ENCODE assay signal across 7 cellular contexts in genomic region chr10:133357293-133358151, GRCh38. TPM values are rescaled to one million over a fixed set of nuclear protein-coding genes. Genes with fewer than 3 reads are reported as not detected.
DNase-seq lines count a peak whose midpoint lies in the region; ATAC-seq, FAIRE-seq and TF ChIP-seq lines count a peak whose summit lies in the region.

A gene with protein sequence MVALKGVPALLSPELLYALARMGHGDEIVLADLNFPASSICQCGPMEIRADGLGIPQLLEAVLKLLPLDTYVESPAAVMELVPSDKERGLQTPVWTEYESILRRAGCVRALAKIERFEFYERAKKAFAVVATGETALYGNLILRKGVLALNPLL (minus strand): TSS chr10:133358019. CDS start chr10:133358007, 12 bp downstream.

- peak within 1 kb of the TSS; percentile 39 to 75 (median 73) for H3K27ac ChIP-seq in stomach

- peak; percentile 77 for FAIRE-seq in GM18507 (lab: Jason Lieb, UNC)

- H3K4me1 Mint-ChIP-seq in naive thymus-derived CD8-positive, alpha-beta T cell = peaks cover 3 to 16% (median 8%) of the 10 kb centered on the region in 4 donors

- TF ChIP-seq POLR2A in stomach (IDR thresholded peaks at IDR 0.05) = no peak

- no peaks in the 10 kb centered on the region for H3K9me3 ChIP-seq in stomach

- POLR2A ChIA-PET in naive thymus-derived CD8-positive, alpha-beta T cell (lab: Charles Lee) = interaction anchor here (1.9 to 2.1 kb wide), 2 partner anchors 21 to 32 kb away, joined by 7 to 11 read pairs; no protein-coding TSS in a partner anchor

- no peaks in the 10 kb centered on the region for H3K27me3 Mint-ChIP-seq in naive thymus-derived CD8-positive, alpha-beta T cell

- H3K36me3 Mint-ChIP-seq in naive thymus-derived CD8-positive, alpha-beta T cell = peaks cover 0 to 9% (median 0%) of the 10 kb centered on the region in 3 donors

- peak within 1 kb of the TSS; percentile 62 to 87 (median 74) for H3K4me3 Mint-ChIP-seq in naive thymus-derived CD8-positive, alpha-beta T cell

- H3K4me1 ChIP-seq in stomach = peaks cover 23 to 46% (median 34%) of the 10 kb centered on the region in 4 donors

- ATAC-seq in HG02623 (IDR thresholded peaks at IDR 0.05; ENCODE audit: unreplicated experiment) (peak; percentile 63), esophagus mucosa (peak; percentile 70)
- ATAC-seq in naive thymus-derived CD8-positive, alpha-beta T cell = peak; percentile 88 to 91

- H3K9me3 Mint-ChIP-seq in naive thymus-derived CD8-positive, alpha-beta T cell = no peaks in the 10 kb centered on the region

- no peak for TF ChIP-seq CTCF in stomach (IDR thresholded peaks at IDR 0.05)

- H3K27ac Mint-ChIP-seq in naive thymus-derived CD8-positive, alpha-beta T cell = peak within 1 kb of the TSS in 7 of 10 donors; percentile 24 to 81 (median 62)

- TF ChIP-seq EP300 in stomach (IDR thresholded peaks at IDR 0.05) = no peak

- peak; percentile 94 for DNase-seq in GM18507 (ENCODE audit: extremely low spot score, insufficient read length, low read depth)
- DNase-seq in NCI-H2227 (lab: John Stamatoyannopoulos, UW; ENCODE audit: unreplicated experiment) = peak; percentile 54
- DNase-seq in activated CD8-positive, alpha-beta memory T cell treated with anti-CD3 and anti-CD28 coated beads, Interleukin-2, amount 50 U/mL, for 48 hours = peak; percentile 88
- DNase-seq in naive thymus-derived CD8-positive, alpha-beta T cell = peak; percentile 62 to 85 (median 74)
- DNase-seq in stomach = no peak

- peaks cover 5 to 12% (median 11%) of the 10 kb centered on the region in 4 donors for H3K36me3 ChIP-seq in stomach

- peaks cover 0 to 21% (median 0%) of the 10 kb centered on the region in 3 donors for H3K27me3 ChIP-seq in stomach

- peak within 1 kb of the TSS; percentile 56 to 77 (median 64) for H3K4me3 ChIP-seq in stomach

- 0 to 3% (median 1%) methylated on average over 15 to 81 of the region's 82 CpGs; no CpG with 5 or more reads in 1 of the 5 donors for WGBS in stomach, 5 donors

- intact Hi-C loops in stomach (cut with DNase I; ENCODE audit: low total_unique reads) = no loop called here

RNA-seq across cellular contexts. Expression of the gene that starts here (rescaled TPM):
- total RNA-seq in esophagus mucosa = 10.2 TPM
- 10 to 100 TPM; 17.1 to 23.7 TPM for total RNA-seq in naive thymus-derived CD8-positive, alpha-beta T cell
- polyA plus RNA-seq in naive thymus-derived CD8-positive, alpha-beta T cell = 10 to 100 TPM; 17.4 to 21.4 (median 18.2) TPM
- 10 to 100 TPM in 1 of 5 donors, 1 to 10 TPM in 2, not detected in 2; 6.4 to 16.2 (median 7.2) TPM for total RNA-seq in stomach
- polyA plus RNA-seq in stomach = 10 to 100 TPM; 19.6 to 38.3 (median 36.7) TPM
